8 cellular contexts compared by ENCODE assay signal in the genomic region with DNA sequence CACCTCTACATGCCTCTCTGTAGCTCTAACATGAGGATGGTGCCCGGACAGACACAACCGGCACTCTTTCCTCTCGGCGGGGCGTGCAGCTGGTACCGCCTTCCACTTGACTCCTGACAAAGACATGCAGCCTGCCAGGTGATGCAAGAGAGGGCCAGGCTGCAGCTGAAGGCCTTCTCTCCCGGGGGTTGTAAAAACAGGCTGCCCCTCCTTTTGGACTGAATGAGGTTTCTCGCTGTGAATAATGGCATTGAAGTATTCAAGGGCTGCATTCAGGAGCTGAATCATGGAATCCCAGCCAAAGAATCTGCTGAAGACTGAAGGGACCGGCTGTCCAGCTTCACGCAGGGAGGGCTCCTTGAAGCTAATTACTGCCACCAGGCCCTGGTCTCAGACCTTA.
DNase-seq lines count a peak whose midpoint lies in the region; ATAC-seq lines count a peak whose summit lies in the region.

No MANE protein-coding gene starts in this region.

- no peaks in the 10 kb centered on the region for H3K9me3 ChIP-seq in MG63

- H3K4me3 ChIP-seq in MG63, result no peak overlapping the region

- ATAC-seq in Right ventricle myocardium superior (ENCODE audit: poor library complexity) (peak; percentile 62), GM21390 (IDR thresholded peaks at IDR 0.05; ENCODE audit: unreplicated experiment) (no peak)

- intact Hi-C loops in Right ventricle myocardium superior (cut with DNase I), result no loop called here

- H3K27me3 ChIP-seq in MG63, result no peaks in the 10 kb centered on the region

- DNase-seq in LHCN-M2 (ENCODE audit: low read depth) (peak; percentile 87), NCI-H774 (lab: John Stamatoyannopoulos, UW) (peak; percentile 71), Right ventricle myocardium superior (no peak), putamen (ENCODE audit: low spot score) (peak; percentile 62), OCI-M1 (lab: John Stamatoyannopoulos, UW) (no peak), MG63 (no peak)
- DNase-seq in stimulated activated naive CD4-positive, alpha-beta T cell (lab: John Stamatoyannopoulos, UW), result no peak

- no peaks in the 10 kb centered on the region for H3K36me3 ChIP-seq in MG63

Comparison
In these comparisons a context has a peak if more than half of its experiments do, and no peak if none do; other contexts are left out.
1. DNase-seq: peak in LHCN-M2 (single experiment), NCI-H774 (single experiment) and putamen (single experiment); none in Right ventricle myocardium superior (single experiment), OCI-M1 (single experiment), MG63 (single experiment) and stimulated activated naive CD4-positive, alpha-beta T cell (0 of 6).